ENCODE assay signal across 8 cellular contexts in the genomic region with DNA sequence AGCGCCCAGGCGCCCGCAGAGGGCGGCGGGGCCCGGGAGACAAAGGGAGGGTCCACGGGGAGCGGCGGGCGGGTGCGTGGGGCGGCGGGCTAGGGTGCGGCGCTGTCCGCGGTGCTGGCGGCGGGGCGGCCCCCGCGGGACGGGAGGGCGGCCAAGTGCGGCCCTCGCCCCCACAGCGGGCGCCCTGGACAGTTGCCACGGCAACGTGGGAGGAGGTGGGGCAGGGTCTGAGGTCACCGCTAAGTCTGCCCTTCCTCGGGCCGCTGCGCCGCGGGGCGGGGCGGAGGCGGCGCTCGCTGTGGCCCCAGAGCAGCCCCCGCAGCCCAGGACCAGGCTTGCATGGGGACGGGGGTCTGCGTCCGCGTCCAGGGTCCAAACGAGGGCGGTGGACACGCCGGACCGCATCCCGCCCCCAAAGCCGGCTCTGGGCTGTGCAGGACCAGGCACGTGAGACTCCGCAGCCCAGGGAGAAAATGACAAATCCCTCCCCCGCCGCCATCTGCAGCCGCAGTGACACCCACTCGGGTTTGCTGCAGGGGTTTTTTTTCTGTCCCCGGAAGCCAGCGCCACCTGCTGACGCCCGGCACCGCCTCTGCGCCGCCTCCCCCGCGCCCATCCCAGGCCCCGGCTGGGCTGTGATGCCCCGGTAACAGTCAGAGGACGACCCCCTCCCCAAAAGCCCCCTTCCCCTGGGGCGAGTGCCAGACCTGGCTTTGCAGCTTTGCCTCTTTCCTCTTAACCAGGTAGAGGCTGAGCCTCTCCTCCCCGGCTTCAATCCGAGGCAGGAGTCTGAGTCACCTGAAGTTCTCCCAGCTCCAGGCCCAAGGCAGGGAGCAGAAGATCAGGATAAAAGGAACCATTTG. TPM values are rescaled to one million over a fixed set of nuclear protein-coding genes. Genes with fewer than 3 reads are reported as not detected.
DNase-seq lines count a peak whose midpoint lies in the region; ATAC-seq, FAIRE-seq and TF ChIP-seq lines count a peak whose summit lies in the region.

No MANE protein-coding gene starts in this region.

- peaks cover 41% of the 10 kb centered on the region for H3K4me1 ChIP-seq in left ventricle myocardium inferior
- H3K4me1 ChIP-seq in small intestine (ENCODE audit: control insufficient read depth in 2 of 2, insufficient read depth in 1 of 2, low read depth in 1 of 2, low read length in 1 of 2): peaks cover 0 to 5% of the 10 kb centered on the region in 2 donors

- CTCF ChIA-PET in RWPE1 (lab: Yijun Ruan, JAX): interaction anchor here (0.6 to 3.0 kb wide), 13 partner anchors 11 to 206 kb away, joined by 3 to 21 read pairs (median 3); no protein-coding TSS in a partner anchor

- intact Hi-C loops in left ventricle myocardium inferior (cut with micrococcal nuclease): loop anchor here (10.0 kb wide), 1 partner anchor 124 kb away; no protein-coding TSS in a partner anchor

- POLR2A ChIA-PET in RWPE1 (lab: Yijun Ruan, JAX; ENCODE audit: low non-redundant PET): no interaction called here

- FAIRE-seq in small intestine (lab: Jason Lieb, UNC): no peak

- peak; percentile 55 for DNase-seq in DMS79 (lab: John Stamatoyannopoulos, UW)
- DNase-seq in RWPE1 (ENCODE audit: low spot score): peak; percentile 65
- DNase-seq in activated naive CD4-positive, alpha-beta T cell (lab: John Stamatoyannopoulos, UW): peak; percentile 21 to 67 (median 40)
- peak; percentile 28 for DNase-seq in left ventricle myocardium inferior
- peak; percentile 8 for DNase-seq in small intestine
- DNase-seq in NCI-H226: no peak
- no peak for DNase-seq in NCI-H446 treated with DMSO at 0.1 percent for 48 hours (lab: John Stamatoyannopoulos, UW)

- H3K36me3 ChIP-seq in left ventricle myocardium inferior (no peaks in the 10 kb centered on the region), small intestine (ENCODE audit: control insufficient read depth in 2 of 2, insufficient read depth in 2 of 2, low read length in 2 of 2) (no peaks in the 10 kb centered on the region)

- H3K4me3 ChIP-seq in left ventricle myocardium inferior: peak overlapping the region; percentile 55
- peak overlapping the region in 1 of 2 donors; percentile 5 for H3K4me3 ChIP-seq in small intestine (ENCODE audit: low read depth in 1 of 2, low read length in 2 of 2)

- peak; percentile 45 for ATAC-seq in HG03378 (IDR thresholded peaks at IDR 0.05; ENCODE audit: unreplicated experiment)

- H3K27ac ChIP-seq in RWPE1 (no peak overlapping the region), left ventricle myocardium inferior (replicated peaks) (no peak overlapping the region), small intestine (ENCODE audit: low read depth in 1 of 2, low read length in 1 of 2) (no peak overlapping the region)

- H3K9me3 ChIP-seq in left ventricle myocardium inferior (replicated peaks) (no peaks in the 10 kb centered on the region), small intestine (ENCODE audit: control insufficient read depth, low read depth) (no peaks in the 10 kb centered on the region)

- peaks cover 100% of the 10 kb centered on the region for H3K27me3 ChIP-seq in left ventricle myocardium inferior (ENCODE audit: low read depth)
- peaks cover 36 to 41% of the 10 kb centered on the region in 2 donors for H3K27me3 ChIP-seq in small intestine (ENCODE audit: control insufficient read depth in 2 of 2, insufficient read depth in 2 of 2, low read length in 2 of 2)

- WGBS in small intestine, 3 donors: 1 to 2% (median 1%) methylated on average over 32 to 74 of the region's 74 CpGs

- TF ChIP-seq CTCF in RWPE1 (conservative IDR thresholded peaks at IDR 0.05; ENCODE audit: low read depth) (peak; percentile 78), left ventricle myocardium inferior (IDR thresholded peaks at IDR 0.05; ENCODE audit: borderline replicate concordance) (peak; percentile 65)

RNA-seq across cellular contexts. Expression of a gene that starts 36.8 kb away (rescaled TPM):
- 22.2 TPM for total RNA-seq in left ventricle myocardium inferior
- polyA plus RNA-seq in small intestine: 10 to 100 TPM; 20.3 to 23.3 (median 22.5) TPM

RNA-seq across cellular contexts. Expression of a gene that starts 56.6 kb away (rescaled TPM):
- total RNA-seq in left ventricle myocardium inferior: 0.27 TPM
- under 1 TPM in 1 of 3 donors, not detected in 2; 0.13 TPM for polyA plus RNA-seq in small intestine

Comparison
In these comparisons a context has a peak if more than half of its experiments do, and no peak if none do; other contexts are left out.
1. DNase-seq: peak in DMS79 (single experiment), RWPE1 (single experiment), activated naive CD4-positive, alpha-beta T cell (4 of 4), left ventricle myocardium inferior (single experiment) and small intestine (single experiment); none in NCI-H226 (single experiment) and NCI-H446 treated with DMSO at 0.1 percent for 48 hours (single experiment).